In the genomic region with DNA sequence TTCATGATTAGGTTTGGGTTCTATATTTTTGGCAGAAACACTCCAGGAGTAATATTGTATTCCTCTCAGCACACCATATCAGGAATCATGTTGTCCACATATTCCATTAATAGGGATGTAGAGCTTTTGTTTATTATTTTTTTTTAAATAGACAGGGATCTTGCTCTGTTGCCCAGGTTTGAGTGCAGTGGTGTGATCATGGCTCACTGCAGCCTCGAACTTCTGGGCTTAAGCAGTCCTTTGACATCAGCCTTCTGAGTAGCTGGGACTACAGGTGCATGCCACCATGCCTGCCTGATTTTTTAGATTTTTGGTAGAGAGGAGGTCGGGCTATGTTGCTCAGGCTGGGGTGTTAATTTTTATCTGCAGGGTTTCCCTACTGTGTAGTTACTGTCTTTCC, we compare ENCODE assay signal across 23 cellular contexts. TPM values are rescaled to one million over a fixed set of nuclear protein-coding genes. Genes with fewer than 3 reads are reported as not detected.
DNase-seq lines count a peak whose midpoint lies in the region; ATAC-seq and TF ChIP-seq lines count a peak whose summit lies in the region.
"Had no signal": no experiment of that assay in that cellular context is flagged by ENCODE, and none has a peak within 500 bp of the region (broad histone marks: within the 10 kb centered on the region; RNA-seq: fewer than 3 reads in every experiment).

No MANE protein-coding gene starts in this region.

- H3K4me3 Mint-ChIP-seq in CD4-positive, CD25-positive, alpha-beta regulatory T cell: peak overlapping the region; percentile 26 to 76 (median 42)
- peak overlapping the region in 6 of 7 donors; percentile 7 to 38 (median 11) for H3K4me3 Mint-ChIP-seq in CD8-positive, alpha-beta memory T cell
- peak overlapping the region; percentile 14 for H3K4me3 Mint-ChIP-seq in activated T-helper 17 cell treated with anti-CD3 and anti-CD28 coated beads, Interleukin-2, amount 50 U/mL, for 72 hours
- H3K4me3 Mint-ChIP-seq in natural killer cell: peak overlapping the region; percentile 10
- H3K4me3 Mint-ChIP-seq: B cell, H9 had no signal

- H3K4me1 Mint-ChIP-seq in CD4-positive, CD25-positive, alpha-beta regulatory T cell: peaks cover 60 to 93% (median 75%) of the 10 kb centered on the region in 4 donors
- peaks cover 71 to 96% (median 91%) of the 10 kb centered on the region in 3 donors for H3K4me1 Mint-ChIP-seq in CD8-positive, alpha-beta memory T cell
- H3K4me1 Mint-ChIP-seq in activated T-helper 17 cell treated with anti-CD3 and anti-CD28 coated beads, Interleukin-2, amount 50 U/mL, for 72 hours: peaks cover 45% of the 10 kb centered on the region
- peaks cover 69 to 72% of the 10 kb centered on the region in 2 donors for H3K4me1 Mint-ChIP-seq in natural killer cell

- no peak for TF ChIP-seq CTCF in natural killer cell (IDR thresholded peaks at IDR 0.05)

- peaks cover 43% of the 10 kb centered on the region for H3K4me1 ChIP-seq in CD4-positive, CD25-positive, alpha-beta regulatory T cell (ENCODE audit: control insufficient read depth, insufficient read depth, low read length, poor library complexity, severe bottlenecking)
- peaks cover 54% of the 10 kb centered on the region for H3K4me1 ChIP-seq in CD8-positive, alpha-beta memory T cell (ENCODE audit: insufficient read depth, low read length)
- H3K4me1 ChIP-seq: SJSA1 had no signal

- H3K27ac Mint-ChIP-seq in CD4-positive, CD25-positive, alpha-beta regulatory T cell: peak overlapping the region in 1 of 3 donors; percentile 61
- peak overlapping the region in 1 of 8 donors; percentile 18 for H3K27ac Mint-ChIP-seq in CD8-positive, alpha-beta memory T cell
- H3K27ac Mint-ChIP-seq in activated T-helper 17 cell treated with anti-CD3 and anti-CD28 coated beads, Interleukin-2, amount 50 U/mL, for 72 hours: peak overlapping the region; percentile 62
- peak overlapping the region; percentile 72 to 85 for H3K27ac Mint-ChIP-seq in natural killer cell
- H3K27ac Mint-ChIP-seq: B cell, H9 had no signal

- DNase-seq in CD4-positive, CD25-positive, alpha-beta regulatory T cell: no peak
- DNase-seq in CD8-positive, alpha-beta memory T cell: no peak
- DNase-seq in natural killer cell (no peak), sciatic nerve (ENCODE audit: low spot score) (no peak), Kasumi-1 (lab: John Stamatoyannopoulos, UW) (no peak)
- DNase-seq: Calu3, DMS153, GM23248, H9, MM.1S, NCI-H1048, NCI-H1417 treated with DMSO at 0.1 percent for 48 hours, NCI-H187, NCI-H2107, NCI-H446 treated with DMSO at 0.1 percent for 48 hours, NCI-H526 treated with DMSO at 0.1 percent for 48 hours, OCI-M1 had no signal

- POLR2A ChIA-PET in CD8-positive, alpha-beta memory T cell (lab: Charles Lee): no interaction called here

- peaks cover 2% of the 10 kb centered on the region for H3K36me3 ChIP-seq in CD4-positive, CD25-positive, alpha-beta regulatory T cell (ENCODE audit: control insufficient read depth, insufficient read depth, low read length)
- H3K36me3 ChIP-seq in CD8-positive, alpha-beta memory T cell (ENCODE audit: insufficient read depth, low read length): no peaks in the 10 kb centered on the region

- no peaks in the 10 kb centered on the region for H3K9me3 ChIP-seq in CD4-positive, CD25-positive, alpha-beta regulatory T cell (ENCODE audit: control insufficient read depth in 2 of 2, low read length in 2 of 2)
- no peaks in the 10 kb centered on the region for H3K9me3 ChIP-seq in CD8-positive, alpha-beta memory T cell (ENCODE audit: low read length)
- H3K9me3 ChIP-seq: A549, SJSA1 had no signal

- CTCF ChIA-PET in CD8-positive, alpha-beta memory T cell (lab: Charles Lee): interaction anchor here (1.2 kb wide), 1 partner anchor 11 kb away, joined by 3 read pairs; no protein-coding TSS in a partner anchor

- H3K27ac ChIP-seq in CD4-positive, CD25-positive, alpha-beta regulatory T cell (ENCODE audit: insufficient read depth, low read length, poor library complexity, severe bottlenecking): no peak overlapping the region
- H3K27ac ChIP-seq in CD8-positive, alpha-beta memory T cell (ENCODE audit: low read depth, low read length): no peak overlapping the region
- H3K27ac ChIP-seq: A549, GM23248, SJSA1 had no signal

- H3K4me3 ChIP-seq in CD4-positive, CD25-positive, alpha-beta regulatory T cell (ENCODE audit: low read depth, low read length): no peak overlapping the region
- H3K4me3 ChIP-seq in CD8-positive, alpha-beta memory T cell (ENCODE audit: low read length): no peak overlapping the region
- H3K4me3 ChIP-seq: A549, GM23248, SJSA1 had no signal

- peaks cover 26% of the 10 kb centered on the region for H3K36me3 Mint-ChIP-seq in CD4-positive, CD25-positive, alpha-beta regulatory T cell
- H3K36me3 Mint-ChIP-seq in CD8-positive, alpha-beta memory T cell: peaks cover 0 to 25% (median 2%) of the 10 kb centered on the region in 3 donors
- H3K36me3 Mint-ChIP-seq in activated T-helper 17 cell treated with anti-CD3 and anti-CD28 coated beads, Interleukin-2, amount 50 U/mL, for 72 hours (ENCODE audit: low read depth): peaks cover 41% of the 10 kb centered on the region
- H3K36me3 Mint-ChIP-seq in natural killer cell: no peaks in the 10 kb centered on the region

- no peaks in the 10 kb centered on the region for H3K27me3 ChIP-seq in CD4-positive, CD25-positive, alpha-beta regulatory T cell (ENCODE audit: control insufficient read depth, insufficient read depth, low read length)
- H3K27me3 ChIP-seq in CD8-positive, alpha-beta memory T cell (ENCODE audit: insufficient read depth, low read length, poor library complexity, severe bottlenecking): no peaks in the 10 kb centered on the region
- H3K27me3 ChIP-seq: SJSA1 had no signal

- H3K9me3 Mint-ChIP-seq in CD4-positive, CD25-positive, alpha-beta regulatory T cell: no peaks in the 10 kb centered on the region
- no peaks in the 10 kb centered on the region for H3K9me3 Mint-ChIP-seq in CD8-positive, alpha-beta memory T cell
- no peaks in the 10 kb centered on the region for H3K9me3 Mint-ChIP-seq in activated T-helper 17 cell treated with anti-CD3 and anti-CD28 coated beads, Interleukin-2, amount 50 U/mL, for 72 hours
- no peaks in the 10 kb centered on the region for H3K9me3 Mint-ChIP-seq in natural killer cell
- H3K9me3 Mint-ChIP-seq: H9 had no signal

- intact Hi-C loops in natural killer cell (cut with micrococcal nuclease) (no loop called here), sciatic nerve (cut with DNase I) (no loop called here)

- no peak for ATAC-seq in CD4-positive, CD25-positive, alpha-beta regulatory T cell (ENCODE audit: low read depth in 2 of 2)
- ATAC-seq in activated T-helper 17 cell treated with anti-CD3 and anti-CD28 coated beads, Interleukin-2, amount 50 U/mL, for 72 hours (replicated peaks): no peak
- peak in 1 of 3 donors; percentile 22 for ATAC-seq in natural killer cell
- no peak for ATAC-seq in sciatic nerve
- no peak for ATAC-seq in HG03378 (IDR thresholded peaks at IDR 0.05; ENCODE audit: unreplicated experiment)
- ATAC-seq: A549, Right ventricle myocardium inferior had no signal

- no peaks in the 10 kb centered on the region for H3K27me3 Mint-ChIP-seq in CD4-positive, CD25-positive, alpha-beta regulatory T cell
- no peaks in the 10 kb centered on the region for H3K27me3 Mint-ChIP-seq in CD8-positive, alpha-beta memory T cell
- H3K27me3 Mint-ChIP-seq in activated T-helper 17 cell treated with anti-CD3 and anti-CD28 coated beads, Interleukin-2, amount 50 U/mL, for 72 hours: no peaks in the 10 kb centered on the region
- no peaks in the 10 kb centered on the region for H3K27me3 Mint-ChIP-seq in natural killer cell (ENCODE audit: low read depth in 2 of 2)
- H3K27me3 Mint-ChIP-seq: B cell had no signal

RNA-seq across cellular contexts. Expression of a gene that starts 12.0 kb away (rescaled TPM):
- 72.0 TPM for total RNA-seq in CD4-positive, CD25-positive, alpha-beta regulatory T cell
- 10 to 100 TPM; 13.7 to 16.0 (median 14.8) TPM for polyA plus RNA-seq in CD4-positive, CD25-positive, alpha-beta regulatory T cell
- 10 to 100 TPM; 37.1 to 39.8 TPM for total RNA-seq in CD8-positive, alpha-beta memory T cell
- polyA plus RNA-seq in CD8-positive, alpha-beta memory T cell: 16.2 TPM
- 10 to 100 TPM; 25.9 to 29.9 TPM for total RNA-seq in activated T-helper 17 cell treated with anti-CD3 and anti-CD28 coated beads, Interleukin-2, amount 50 U/mL, for 72 hours
- 10 to 100 TPM; 60.0 to 74.3 (median 68.2) TPM for total RNA-seq in natural killer cell
- 63.4 TPM for total RNA-seq in sciatic nerve
